10 cellular contexts compared by ENCODE assay signal in the genomic region with DNA sequence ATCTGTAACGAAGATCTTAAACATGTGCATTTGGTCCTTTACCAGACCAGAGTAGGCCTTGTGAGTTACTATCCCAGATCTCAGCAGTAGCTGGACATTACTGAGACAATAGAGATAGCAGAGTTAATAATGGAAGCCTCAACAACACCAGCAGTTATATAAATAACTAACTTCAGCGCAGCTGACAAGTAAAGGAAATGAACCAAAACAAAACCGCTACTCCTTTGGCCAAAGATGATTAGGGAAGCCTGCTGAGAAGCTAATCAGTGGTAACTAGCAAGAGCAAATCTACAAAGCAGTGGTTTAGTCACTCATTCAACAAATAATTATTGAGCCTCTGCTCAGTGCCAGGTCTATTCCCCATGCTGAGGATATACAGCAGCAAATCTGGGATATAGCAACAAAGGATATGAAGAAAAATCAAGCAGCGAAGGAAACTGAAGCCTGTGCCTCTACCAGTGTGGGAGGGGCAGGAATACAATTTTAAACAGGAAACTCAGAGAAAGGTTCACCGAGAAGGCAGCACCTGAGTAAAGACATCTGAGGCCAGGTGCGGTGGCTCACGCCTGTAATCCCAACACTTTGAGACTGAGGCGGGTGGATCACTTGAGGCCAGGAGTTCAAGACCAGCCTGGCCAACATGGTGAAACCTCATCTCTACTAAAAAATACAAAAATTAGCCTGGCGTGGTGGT.
A peak's percentile ranks its signal among the peaks of the same experiment; 100 is the strongest.
DNase-seq lines count a peak whose midpoint lies in the region; ATAC-seq, FAIRE-seq and TF ChIP-seq lines count a peak whose summit lies in the region.
"Had no signal": no experiment of that assay in that cellular context is flagged by ENCODE, and none has a peak within 500 bp of the region (broad histone marks: within the 10 kb centered on the region; RNA-seq: fewer than 3 reads in every experiment).

No MANE protein-coding gene starts in this region.

- no peak overlapping the region for H3K4me3 ChIP-seq in parathyroid adenoma (ENCODE audit: low read depth, low read length)

- H3K4me1 ChIP-seq in parathyroid adenoma: no peaks in the 10 kb centered on the region

- peak overlapping the region; percentile 14 for H3K27ac ChIP-seq in parathyroid adenoma

- H3K9me3 Mint-ChIP-seq in activated CD4-positive, alpha-beta memory T cell treated with anti-CD3 and anti-CD28 coated beads for 36 hours: no peaks in the 10 kb centered on the region

- H3K36me3 Mint-ChIP-seq in activated CD4-positive, alpha-beta memory T cell treated with anti-CD3 and anti-CD28 coated beads for 36 hours: peaks cover 21% of the 10 kb centered on the region

- no peak for TF ChIP-seq CTCF in parathyroid adenoma (IDR thresholded peaks at IDR 0.05)

- H3K27me3 Mint-ChIP-seq in activated CD4-positive, alpha-beta memory T cell treated with anti-CD3 and anti-CD28 coated beads for 36 hours: no peaks in the 10 kb centered on the region

- ATAC-seq in HG03196 (IDR thresholded peaks at IDR 0.05; ENCODE audit: unreplicated experiment): peak; percentile 28
- ATAC-seq in GM21360 (IDR thresholded peaks at IDR 0.05; ENCODE audit: unreplicated experiment): no peak
- ATAC-seq in HG03457 (IDR thresholded peaks at IDR 0.05; ENCODE audit: unreplicated experiment): no peak
- no peak for ATAC-seq in GM19324 (IDR thresholded peaks at IDR 0.05; ENCODE audit: low FRiP score, unreplicated experiment)

- H3K27me3 ChIP-seq in parathyroid adenoma (ENCODE audit: control insufficient read depth, insufficient read depth, low read length): no peaks in the 10 kb centered on the region

- intact Hi-C loops in activated CD4-positive, alpha-beta memory T cell treated with anti-CD3 and anti-CD28 coated beads for 36 hours (cut with micrococcal nuclease): loop anchor here (10.0 kb wide), 1 partner anchor 1540 kb away; the partner anchor contains the start of gene SEPTIN7

- no peaks in the 10 kb centered on the region for H3K9me3 ChIP-seq in parathyroid adenoma (ENCODE audit: control insufficient read depth, low read length)

- no peak overlapping the region for H2AFZ ChIP-seq in parathyroid adenoma

- FAIRE-seq in GM19239 (lab: Jason Lieb, UNC): peak; percentile 97
- FAIRE-seq: HTR-8/SVneo had no signal

- POLR2A ChIA-PET in activated CD4-positive, alpha-beta memory T cell treated with anti-CD3 and anti-CD28 coated beads for 36 hours (lab: Charles Lee): interaction anchor here (0.8 to 4.4 kb wide), 2 partner anchors 9 kb away, joined by 4 to 36 read pairs; no protein-coding TSS in a partner anchor

- H3K4me2 ChIP-seq in parathyroid adenoma (ENCODE audit: low read length): no peak overlapping the region

- CTCF ChIA-PET in activated CD4-positive, alpha-beta memory T cell treated with anti-CD3 and anti-CD28 coated beads for 36 hours (lab: Charles Lee): interaction anchor here (0.7 to 4.6 kb wide), 3 partner anchors 10 to 262 kb away, joined by 4 to 42 read pairs (median 8); no protein-coding TSS in a partner anchor

- no peak for DNase-seq in GM19239 (ENCODE audit: insufficient read length, low spot score)
- no peak for DNase-seq in activated CD4-positive, alpha-beta memory T cell treated with anti-CD3 and anti-CD28 coated beads for 36 hours
- DNase-seq in SKM-1 treated with dmso at 0.1 percent for 144 hours (lab: John Stamatoyannopoulos, UW; ENCODE audit: unreplicated experiment): no peak
- DNase-seq: SIG-M5 had no signal

- no peaks in the 10 kb centered on the region for H3K36me3 ChIP-seq in parathyroid adenoma (ENCODE audit: control insufficient read depth, insufficient read depth, low read length)

- H3K79me2 ChIP-seq in parathyroid adenoma: no peaks in the 10 kb centered on the region

- H3K4me1 Mint-ChIP-seq in activated CD4-positive, alpha-beta memory T cell treated with anti-CD3 and anti-CD28 coated beads for 36 hours (ENCODE audit: low read depth): peaks cover 74% of the 10 kb centered on the region

- no peak overlapping the region for H3K4me3 Mint-ChIP-seq in activated CD4-positive, alpha-beta memory T cell treated with anti-CD3 and anti-CD28 coated beads for 36 hours

- peak overlapping the region; percentile 56 for H3K27ac Mint-ChIP-seq in activated CD4-positive, alpha-beta memory T cell treated with anti-CD3 and anti-CD28 coated beads for 36 hours

- no peak overlapping the region for H3K9ac ChIP-seq in parathyroid adenoma
